ENCODE assay signal across 17 cellular contexts in the genomic region with DNA sequence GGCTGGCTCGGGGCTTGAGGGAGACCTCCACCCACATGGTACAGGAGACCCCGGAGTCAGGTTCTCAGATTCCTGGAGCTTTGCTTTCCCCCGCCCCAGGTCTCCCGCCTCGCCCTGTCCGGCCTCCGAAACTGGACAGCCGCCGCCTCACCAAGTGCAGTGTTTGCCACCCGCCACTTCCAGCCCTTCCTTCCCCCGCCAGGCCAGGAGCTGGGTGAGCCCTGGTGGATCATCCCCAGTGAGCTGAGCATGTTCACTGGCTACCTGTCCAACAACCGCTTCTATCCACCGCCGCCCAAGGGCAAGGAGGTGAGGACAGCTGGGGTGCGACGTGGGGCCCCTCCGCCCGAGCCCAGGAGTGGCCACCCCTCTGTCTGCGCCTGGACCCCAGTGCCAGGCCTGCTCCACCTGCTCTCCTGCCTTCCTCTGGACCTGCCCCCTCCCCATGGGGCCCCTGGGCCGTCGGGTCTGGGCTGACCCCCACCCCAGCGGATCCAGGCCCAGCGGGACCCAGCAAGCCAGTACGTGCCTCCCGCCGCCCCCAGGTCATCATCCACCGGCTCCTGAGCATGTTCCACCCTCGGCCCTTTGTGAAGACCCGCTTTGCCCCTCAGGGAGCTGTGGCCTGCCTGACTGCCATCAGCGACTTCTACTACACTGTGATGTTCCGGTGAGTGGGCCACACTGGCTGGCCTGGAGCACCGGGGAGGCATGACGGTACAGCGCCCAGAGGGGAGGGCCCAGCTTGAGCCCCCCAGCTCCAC. TPM values are rescaled to one million over a fixed set of nuclear protein-coding genes. Genes with fewer than 3 reads are reported as not detected.
"Had no signal": no experiment of that assay in that cellular context is flagged by ENCODE, and none has a peak within 500 bp of the region (broad histone marks: within the 10 kb centered on the region; RNA-seq: fewer than 3 reads in every experiment).

No MANE protein-coding gene starts in this region.

- ATAC-seq: left lung; naive thymus-derived CD8-positive, alpha-beta T cell; right lobe of liver had no signal

- H2AFZ ChIP-seq: hepatocyte had no signal

- H3K36me3 ChIP-seq: uterus had no signal

- H3K27ac Mint-ChIP-seq: activated CD4-positive, alpha-beta T cell treated with anti-CD3 and anti-CD28 coated beads, Interleukin-2, amount 10 ng/mL, durations not matched to agents 7 days and 5 days; activated T-helper 1 cell treated with anti-CD3 and anti-CD28 coated beads, Interleukin-12 subunit alpha, Interleukin-12 subunit beta, Interleukin-2, Interleukin-4 antibody, amounts not matched to agents 30 ng/mL and 10 ng/mL and 1 ng/mL, durations not matched to agents 14 hours and 24 hours and 36 hours had no signal

- H3K4me3 ChIP-seq: hepatocyte, left lung, right lobe of liver, smooth muscle cell, thyroid gland, uterus had no signal

- H3K27me3 Mint-ChIP-seq: naive thymus-derived CD8-positive, alpha-beta T cell had no signal

- H3K4me1 ChIP-seq: right lobe of liver had no signal

- H3K4me2 ChIP-seq: hepatocyte, smooth muscle cell had no signal

- H3K27me3 ChIP-seq: hepatocyte, left lung, neutrophil, right lobe of liver, thyroid gland, uterus had no signal

- FAIRE-seq: astrocyte, endometrium, keratinocyte had no signal

- DNase-seq: activated CD4-positive, alpha-beta T cell treated with anti-CD3 and anti-CD28 coated beads, Interleukin-2, amount 10 ng/mL, durations not matched to agents 7 days and 5 days; activated naive CD4-positive, alpha-beta T cell; left lung; mesenchymal stem cell; naive thymus-derived CD8-positive, alpha-beta T cell; stimulated activated CD4-positive, alpha-beta T cell treated with anti-CD3 and anti-CD28 coated beads, Interleukin-4, amount 100 ng/mL, for 4 hours; stimulated activated CD8-positive, alpha-beta memory T cell treated with anti-CD3 and anti-CD28 coated beads, Interleukin-4, amount 100 ng/mL, for 48 hours; thyroid gland; uterus had no signal

- H3K9me3 ChIP-seq: left lung, neutrophil, right lobe of liver, thyroid gland, uterus had no signal

- H3K9me3 Mint-ChIP-seq: activated CD4-positive, alpha-beta T cell treated with anti-CD3 and anti-CD28 coated beads, Interleukin-2, amount 10 ng/mL, durations not matched to agents 7 days and 5 days; activated T-helper 1 cell treated with anti-CD3 and anti-CD28 coated beads, Interleukin-12 subunit alpha, Interleukin-12 subunit beta, Interleukin-2, Interleukin-4 antibody, amounts not matched to agents 30 ng/mL and 10 ng/mL and 1 ng/mL, durations not matched to agents 14 hours and 24 hours and 36 hours; naive thymus-derived CD8-positive, alpha-beta T cell had no signal

- H3K4me3 Mint-ChIP-seq: activated CD4-positive, alpha-beta T cell treated with anti-CD3 and anti-CD28 coated beads, Interleukin-2, amount 10 ng/mL, durations not matched to agents 7 days and 5 days; activated T-helper 1 cell treated with anti-CD3 and anti-CD28 coated beads, Interleukin-12 subunit alpha, Interleukin-12 subunit beta, Interleukin-2, Interleukin-4 antibody, amounts not matched to agents 30 ng/mL and 10 ng/mL and 1 ng/mL, durations not matched to agents 14 hours and 24 hours and 36 hours had no signal

- H3K27ac ChIP-seq: hepatocyte, right lobe of liver, uterus had no signal

RNA-seq across cellular contexts. Expression of gene AUNIP, which starts 50.6 kb away (rescaled TPM):
- total RNA-seq: naive thymus-derived CD8-positive, alpha-beta T cell; thyroid gland had no signal
- polyA plus RNA-seq: naive thymus-derived CD8-positive, alpha-beta T cell had no signal
